Comparison of ENCODE assay signal across 28 cellular contexts in genomic region chr9:25255216-25255615, GRCh38.
"Had no signal": no experiment of that assay in that cellular context is flagged by ENCODE, and none has a peak within 500 bp of the region (broad histone marks: within the 10 kb centered on the region; RNA-seq: fewer than 3 reads in every experiment).

No MANE protein-coding gene starts in this region.

- H3K9me3 ChIP-seq: ascending aorta, breast epithelium had no signal

- H3K27ac Mint-ChIP-seq: activated CD4-positive, alpha-beta memory T cell treated with anti-CD3 and anti-CD28 coated beads for 36 hours; activated CD4-positive, alpha-beta T cell treated with anti-CD3 and anti-CD28 coated beads for 36 hours; activated CD4-positive, alpha-beta T cell treated with anti-CD3 and anti-CD28 coated beads, Interleukin-2, amount 10 ng/mL, durations not matched to agents 24 days and 14 days; activated CD8-positive, alpha-beta memory T cell treated with anti-CD3 and anti-CD28 coated beads, Interleukin-2, amount 10 ng/mL, durations not matched to agents 7 days and 5 days; activated CD8-positive, alpha-beta T cell treated with anti-CD3 and anti-CD28 coated beads, Interleukin-2, amount 10 ng/mL, durations not matched to agents 7 days and 5 days; activated naive CD4-positive, alpha-beta T cell treated with anti-CD3 and anti-CD28 coated beads for 36 hours; activated naive CD4-positive, alpha-beta T cell treated with anti-CD3 and anti-CD28 coated beads, Interleukin-2, amount 50 U/mL, for 24 hours; activated naive CD8-positive, alpha-beta T cell treated with anti-CD3 and anti-CD28 coated beads, Interleukin-2, amount 10 ng/mL, durations not matched to agents 7 days and 5 days; activated T-helper 1 cell treated with anti-CD3 and anti-CD28 coated beads, Interleukin-12 subunit alpha, Interleukin-12 subunit beta, Interleukin-2, Interleukin-4 antibody, amounts not matched to agents 30 ng/mL and 10 ng/mL and 1 ng/mL, durations not matched to agents 14 hours and 24 hours and 36 hours; activated T-helper 2 cell treated with anti-CD3 and anti-CD28 coated beads, Interferon-gamma antibody, Interleukin-2, Interleukin-4, amounts not matched to agents 10 μg/mL and 5 μg/mL and 100 μg/mL, durations not matched to agents 14 hours and 24 hours and 36 hours; brain; dendritic cell treated with granulocyte-macrophage colony-stimulating factor and Interleukin-4, amounts not matched to agents 40 ng/mL and 50 ng/mL, for 4 days; endodermal cell had no signal

- H3K27me3 ChIP-seq: ascending aorta, breast epithelium, dorsolateral prefrontal cortex had no signal

- ATAC-seq: activated CD4-positive, alpha-beta T cell treated with anti-CD3 and anti-CD28 coated beads for 36 hours; activated CD8-positive, alpha-beta memory T cell treated with anti-CD3 and anti-CD28 coated beads, Interleukin-2, amount 10 ng/mL, durations not matched to agents 7 days and 5 days; activated CD8-positive, alpha-beta T cell treated with anti-CD3 and anti-CD28 coated beads, Interleukin-2, amount 10 ng/mL, durations not matched to agents 7 days and 5 days; esophagus mucosa had no signal

- H3K36me3 ChIP-seq: ascending aorta, breast epithelium had no signal

- DNase-seq: activated CD4-positive, alpha-beta memory T cell treated with anti-CD3 and anti-CD28 coated beads for 36 hours; activated CD4-positive, alpha-beta T cell treated with anti-CD3 and anti-CD28 coated beads for 36 hours; activated CD4-positive, alpha-beta T cell treated with anti-CD3 and anti-CD28 coated beads, Interleukin-2, amount 10 ng/mL, durations not matched to agents 24 days and 14 days; activated CD4-positive, CD25-positive, alpha-beta regulatory T cell; activated CD4-positive, CD25-positive, alpha-beta regulatory T cell treated with anti-CD3 and anti-CD28 coated beads, Interleukin-2, amount 50 U/mL, for 72 hours; activated CD8-positive, alpha-beta memory T cell treated with anti-CD3 and anti-CD28 coated beads, Interleukin-2, amount 10 ng/mL, durations not matched to agents 7 days and 5 days; activated CD8-positive, alpha-beta memory T cell treated with anti-CD3 and anti-CD28 coated beads, Interleukin-2, amount 50 U/mL, for 4 hours; activated CD8-positive, alpha-beta T cell treated with anti-CD3 and anti-CD28 coated beads, Interleukin-2, amount 10 ng/mL, durations not matched to agents 7 days and 5 days; activated effector memory CD4-positive, alpha-beta T cell treated with anti-CD3 and anti-CD28 coated beads, Interleukin-2, amount 50 U/mL, for 16 hours; activated naive CD4-positive, alpha-beta T cell treated with anti-CD3 and anti-CD28 coated beads for 36 hours; activated naive CD8-positive, alpha-beta T cell treated with anti-CD3 and anti-CD28 coated beads, Interleukin-2, amount 10 ng/mL, durations not matched to agents 7 days and 5 days; activated T-cell treated with anti-CD3 and anti-CD28 coated beads, Interleukin-2, amount 50 U/mL, for 1 hour; activated T-cell treated with anti-CD3 and anti-CD28 coated beads, Interleukin-2, amount 50 U/mL, for 48 hours; dorsolateral prefrontal cortex; effector memory CD4-positive, alpha-beta T cell; endodermal cell; foreskin fibroblast; head of caudate nucleus; T-helper 2 cell had no signal

- H3K27ac ChIP-seq: ascending aorta, breast epithelium, coronary artery, dorsolateral prefrontal cortex had no signal

- H3K4me1 ChIP-seq: ascending aorta, breast epithelium had no signal

- H3K4me3 ChIP-seq: ascending aorta, breast epithelium, coronary artery, dorsolateral prefrontal cortex had no signal

- H3K9me3 Mint-ChIP-seq: dendritic cell treated with granulocyte-macrophage colony-stimulating factor and Interleukin-4, amounts not matched to agents 40 ng/mL and 50 ng/mL, for 4 days had no signal

- H3K36me3 Mint-ChIP-seq: activated CD4-positive, alpha-beta memory T cell treated with anti-CD3 and anti-CD28 coated beads for 36 hours; activated CD8-positive, alpha-beta memory T cell treated with anti-CD3 and anti-CD28 coated beads, Interleukin-2, amount 10 ng/mL, durations not matched to agents 7 days and 5 days; activated naive CD4-positive, alpha-beta T cell treated with anti-CD3 and anti-CD28 coated beads, Interleukin-2, amount 50 U/mL, for 24 hours; activated naive CD8-positive, alpha-beta T cell treated with anti-CD3 and anti-CD28 coated beads, Interleukin-2, amount 10 ng/mL, durations not matched to agents 7 days and 5 days; brain had no signal
